In genomic region chr5:57041570-57041969, GRCh38 we compare ENCODE assay signal across 38 cellular contexts.
"Had no signal": no experiment of that assay in that cellular context is flagged by ENCODE, and none has a peak within 500 bp of the region (broad histone marks: within the 10 kb centered on the region; RNA-seq: fewer than 3 reads in every experiment).

No MANE protein-coding gene starts in this region.

- H3K36me3 ChIP-seq: adrenal gland, brain microvascular endothelial cell, breast epithelium had no signal

- ATAC-seq: activated CD8-positive, alpha-beta T cell treated with anti-CD3 and anti-CD28 coated beads for 36 hours; activated naive CD4-positive, alpha-beta T cell treated with anti-CD3 and anti-CD28 coated beads, Interleukin-2, amount 50 U/mL, for 72 hours; activated T-cell treated with anti-CD3 and anti-CD28 coated beads, Interleukin-2, amount 50 U/mL, for 4 hours; activated T-cell treated with anti-CD3 and anti-CD28 coated beads, Interleukin-2, amount 50 U/mL, for 72 hours; activated T-helper 17 cell treated with anti-CD3 and anti-CD28 coated beads, Interleukin-2, amount 50 U/mL, for 72 hours; body of pancreas had no signal

- H3K9me3 ChIP-seq: adrenal gland, body of pancreas, breast epithelium had no signal

- H3K9me3 Mint-ChIP-seq: activated B cell treated with CpG ODN at 0.5 μM for 24 hours; activated CD4-positive, alpha-beta memory T cell treated with anti-CD3 and anti-CD28 coated beads for 36 hours; activated CD4-positive, alpha-beta T cell treated with anti-CD3 and anti-CD28 coated beads, Interleukin-2, amount 10 ng/mL, durations not matched to agents 24 days and 14 days; activated CD8-positive, alpha-beta T cell treated with anti-CD3 and anti-CD28 coated beads for 36 hours; activated naive CD4-positive, alpha-beta T cell treated with anti-CD3 and anti-CD28 coated beads for 36 hours; activated naive CD4-positive, alpha-beta T cell treated with anti-CD3 and anti-CD28 coated beads, Interleukin-2, amount 50 U/mL, for 72 hours; activated naive CD8-positive, alpha-beta T cell treated with anti-CD3 and anti-CD28 coated beads for 36 hours; activated T-cell treated with anti-CD3 and anti-CD28 coated beads, Interleukin-2, amount 50 U/mL, for 4 hours; activated T-cell treated with anti-CD3 and anti-CD28 coated beads, Interleukin-2, amount 50 U/mL, for 72 hours; activated T-helper 1 cell treated with anti-CD3 and anti-CD28 coated beads, Interleukin-12 subunit alpha, Interleukin-12 subunit beta, Interleukin-2, Interleukin-4 antibody, amounts not matched to agents 30 ng/mL and 10 ng/mL and 1 ng/mL, durations not matched to agents 14 hours and 24 hours and 36 hours; activated T-helper 17 cell treated with anti-CD3 and anti-CD28 coated beads, Interleukin-2, amount 50 U/mL, for 72 hours; T-helper 1 cell treated with Interleukin-12 subunit alpha and Interleukin-12 subunit beta and Interleukin-4 antibody, amounts not matched to agents 30 μg/mL and 1 μg/mL, for 36 hours; T-helper 2 cell treated with Interferon-gamma antibody and Interleukin-4, amounts not matched to agents 5 μg/mL and 100 μg/mL, for 36 hours had no signal

- DNase-seq: activated B cell treated with CpG ODN at 0.5 μM for 24 hours; activated CD4-positive, alpha-beta memory T cell treated with anti-CD3 and anti-CD28 coated beads for 36 hours; activated CD4-positive, alpha-beta T cell treated with anti-CD3 and anti-CD28 coated beads for 4 hours; activated CD4-positive, alpha-beta T cell treated with anti-CD3 and anti-CD28 coated beads, Interleukin-2, amount 10 ng/mL, durations not matched to agents 24 days and 14 days; activated CD4-positive, alpha-beta T cell treated with anti-CD3 and anti-CD28 coated beads, Interleukin-2, amount 50 U/mL, for 1 hour; activated CD4-positive, alpha-beta T cell treated with anti-CD3 and anti-CD28 coated beads, Interleukin-2, amount 50 U/mL, for 4 hours; activated CD4-positive, CD25-positive, alpha-beta regulatory T cell treated with anti-CD3 and anti-CD28 coated beads, Interleukin-2, amount 50 U/mL, for 72 hours; activated CD8-positive, alpha-beta memory T cell treated with anti-CD3 and anti-CD28 coated beads, Interleukin-2, amount 50 U/mL, for 4 hours; activated CD8-positive, alpha-beta T cell treated with anti-CD3 and anti-CD28 coated beads for 36 hours; activated effector memory CD4-positive, alpha-beta T cell treated with anti-CD3 and anti-CD28 coated beads, Interleukin-2, amount 50 U/mL, for 16 hours; activated gamma-delta T cell treated with Interleukin-2 at 50 U/mL for 16 hours; activated naive CD4-positive, alpha-beta T cell; activated naive CD4-positive, alpha-beta T cell treated with anti-CD3 and anti-CD28 coated beads for 36 hours; activated naive CD4-positive, alpha-beta T cell treated with anti-CD3 and anti-CD28 coated beads, Interleukin-2, amount 50 U/mL, for 16 hours; activated naive CD8-positive, alpha-beta T cell treated with anti-CD3 and anti-CD28 coated beads for 36 hours; activated T-cell treated with anti-CD3 and anti-CD28 coated beads for 4 hours; activated T-cell treated with anti-CD3 and anti-CD28 coated beads, Interleukin-2, amount 50 U/mL, for 1 hour; activated T-cell treated with anti-CD3 and anti-CD28 coated beads, Interleukin-2, amount 50 U/mL, for 4 hours; activated T-cell treated with anti-CD3 and anti-CD28 coated beads, Interleukin-2, amount 50 U/mL, for 72 hours; adrenal gland; amniotic stem cell; aorta; body of pancreas; brain microvascular endothelial cell; central memory CD4-positive, alpha-beta T cell; SW 1271; T-helper 1 cell; T-helper 2 cell; T-helper 9 cell had no signal

- H3K4me1 ChIP-seq: adrenal gland, body of pancreas, breast epithelium had no signal

- H3K36me3 Mint-ChIP-seq: activated CD4-positive, alpha-beta memory T cell treated with anti-CD3 and anti-CD28 coated beads for 36 hours; activated naive CD4-positive, alpha-beta T cell treated with anti-CD3 and anti-CD28 coated beads, Interleukin-2, amount 50 U/mL, for 72 hours; activated naive CD8-positive, alpha-beta T cell treated with anti-CD3 and anti-CD28 coated beads for 36 hours had no signal

- FAIRE-seq: astrocyte, TTC549 had no signal

- H3K27ac Mint-ChIP-seq: activated B cell treated with CpG ODN at 0.5 μM for 24 hours; activated CD4-positive, alpha-beta memory T cell treated with anti-CD3 and anti-CD28 coated beads for 36 hours; activated CD4-positive, alpha-beta T cell treated with anti-CD3 and anti-CD28 coated beads, Interleukin-2, amount 10 ng/mL, durations not matched to agents 24 days and 14 days; activated CD8-positive, alpha-beta T cell treated with anti-CD3 and anti-CD28 coated beads for 36 hours; activated naive CD4-positive, alpha-beta T cell treated with anti-CD3 and anti-CD28 coated beads for 36 hours; activated naive CD4-positive, alpha-beta T cell treated with anti-CD3 and anti-CD28 coated beads, Interleukin-2, amount 50 U/mL, for 72 hours; activated naive CD8-positive, alpha-beta T cell treated with anti-CD3 and anti-CD28 coated beads for 36 hours; activated T-cell treated with anti-CD3 and anti-CD28 coated beads, Interleukin-2, amount 50 U/mL, for 72 hours; activated T-helper 1 cell treated with anti-CD3 and anti-CD28 coated beads, Interleukin-12 subunit alpha, Interleukin-12 subunit beta, Interleukin-2, Interleukin-4 antibody, amounts not matched to agents 30 ng/mL and 10 ng/mL and 1 ng/mL, durations not matched to agents 14 hours and 24 hours and 36 hours; activated T-helper 17 cell treated with anti-CD3 and anti-CD28 coated beads, Interleukin-2, amount 50 U/mL, for 72 hours; T-helper 1 cell treated with Interleukin-12 subunit alpha and Interleukin-12 subunit beta and Interleukin-4 antibody, amounts not matched to agents 30 μg/mL and 1 μg/mL, for 36 hours; T-helper 2 cell treated with Interferon-gamma antibody and Interleukin-4, amounts not matched to agents 5 μg/mL and 100 μg/mL, for 36 hours had no signal

- H3K27ac ChIP-seq: adrenal gland, body of pancreas, brain microvascular endothelial cell, breast epithelium, VCaP had no signal

- H3K4me1 Mint-ChIP-seq: activated B cell treated with CpG ODN at 0.5 μM for 24 hours; activated CD4-positive, alpha-beta T cell treated with anti-CD3 and anti-CD28 coated beads, Interleukin-2, amount 10 ng/mL, durations not matched to agents 24 days and 14 days; activated naive CD8-positive, alpha-beta T cell treated with anti-CD3 and anti-CD28 coated beads for 36 hours; activated T-helper 17 cell treated with anti-CD3 and anti-CD28 coated beads, Interleukin-2, amount 50 U/mL, for 72 hours had no signal

- H3K4me3 ChIP-seq: adrenal gland, body of pancreas, breast epithelium had no signal

- H3K27me3 Mint-ChIP-seq: activated CD4-positive, alpha-beta memory T cell treated with anti-CD3 and anti-CD28 coated beads for 36 hours; activated naive CD8-positive, alpha-beta T cell treated with anti-CD3 and anti-CD28 coated beads for 36 hours; activated T-helper 17 cell treated with anti-CD3 and anti-CD28 coated beads, Interleukin-2, amount 50 U/mL, for 72 hours had no signal

- H3K4me3 Mint-ChIP-seq: activated B cell treated with CpG ODN at 0.5 μM for 24 hours; activated CD4-positive, alpha-beta memory T cell treated with anti-CD3 and anti-CD28 coated beads for 36 hours; activated CD4-positive, alpha-beta T cell treated with anti-CD3 and anti-CD28 coated beads, Interleukin-2, amount 10 ng/mL, durations not matched to agents 24 days and 14 days; activated CD8-positive, alpha-beta T cell treated with anti-CD3 and anti-CD28 coated beads for 36 hours; activated naive CD4-positive, alpha-beta T cell treated with anti-CD3 and anti-CD28 coated beads for 36 hours; activated naive CD8-positive, alpha-beta T cell treated with anti-CD3 and anti-CD28 coated beads for 36 hours; activated T-cell treated with anti-CD3 and anti-CD28 coated beads, Interleukin-2, amount 50 U/mL, for 4 hours; activated T-cell treated with anti-CD3 and anti-CD28 coated beads, Interleukin-2, amount 50 U/mL, for 72 hours; activated T-helper 1 cell treated with anti-CD3 and anti-CD28 coated beads, Interleukin-12 subunit alpha, Interleukin-12 subunit beta, Interleukin-2, Interleukin-4 antibody, amounts not matched to agents 30 ng/mL and 10 ng/mL and 1 ng/mL, durations not matched to agents 14 hours and 24 hours and 36 hours; activated T-helper 17 cell treated with anti-CD3 and anti-CD28 coated beads, Interleukin-2, amount 50 U/mL, for 72 hours; T-helper 1 cell treated with Interleukin-12 subunit alpha and Interleukin-12 subunit beta and Interleukin-4 antibody, amounts not matched to agents 30 μg/mL and 1 μg/mL, for 36 hours; T-helper 2 cell treated with Interferon-gamma antibody and Interleukin-4, amounts not matched to agents 5 μg/mL and 100 μg/mL, for 36 hours had no signal

- H3K27me3 ChIP-seq: adrenal gland, body of pancreas, brain microvascular endothelial cell, breast epithelium had no signal
